8 cellular contexts compared by ENCODE assay signal in the genomic region with DNA sequence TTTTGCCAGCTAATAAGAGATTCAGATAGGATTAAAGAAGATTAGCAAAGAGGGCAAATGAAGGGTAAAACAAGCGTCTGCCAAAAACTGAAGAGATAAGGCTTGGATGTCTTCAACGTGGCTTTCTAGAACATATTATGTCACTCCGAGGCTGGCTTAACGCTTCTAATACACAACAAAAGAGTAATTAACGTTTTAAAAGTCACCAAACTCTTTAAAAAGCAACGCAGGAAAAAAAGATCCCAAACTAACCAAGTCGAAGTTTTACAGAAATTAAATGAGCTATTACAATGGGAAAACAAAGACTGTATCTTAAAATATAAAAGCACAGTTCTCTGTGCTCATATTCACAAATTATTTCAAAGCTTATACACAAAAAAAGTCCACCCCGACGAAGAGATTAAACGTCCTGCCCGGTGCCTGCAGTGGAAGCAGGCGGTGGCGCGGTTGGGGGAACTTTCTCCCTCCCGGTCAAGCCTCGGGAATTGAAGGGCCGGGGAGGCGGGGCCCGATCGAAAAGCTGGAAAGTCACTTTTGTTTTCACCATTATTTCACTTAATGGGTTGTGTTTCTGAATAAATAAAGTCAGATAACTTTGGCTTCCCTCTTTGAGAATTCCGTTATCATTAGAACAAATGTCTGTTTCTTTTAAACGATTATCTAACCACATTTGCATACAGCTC. TPM values are rescaled to one million over a fixed set of nuclear protein-coding genes. Genes with fewer than 3 reads are reported as not detected.
DNase-seq lines count a peak whose midpoint lies in the region; ATAC-seq, FAIRE-seq and TF ChIP-seq lines count a peak whose summit lies in the region.

No MANE protein-coding gene starts in this region.

- peak overlapping the region; percentile 99 for H3K27ac Mint-ChIP-seq in activated T-helper 17 cell treated with anti-CD3 and anti-CD28 coated beads, Interleukin-2, amount 50 U/mL, for 72 hours

- peak overlapping the region; percentile 80 for H3K4me3 Mint-ChIP-seq in activated T-helper 17 cell treated with anti-CD3 and anti-CD28 coated beads, Interleukin-2, amount 50 U/mL, for 72 hours

- intact Hi-C loops in left ventricle myocardium superior (cut with micrococcal nuclease) = no loop called here
- intact Hi-C loops in psoas muscle (cut with DNase I) = no loop called here

- H3K9me3 Mint-ChIP-seq in activated T-helper 17 cell treated with anti-CD3 and anti-CD28 coated beads, Interleukin-2, amount 50 U/mL, for 72 hours = no peaks in the 10 kb centered on the region

- no peak for FAIRE-seq in HTR-8/SVneo (lab: Jason Lieb, UNC)

- H3K27ac ChIP-seq in psoas muscle = no peak overlapping the region

- H3K4me1 ChIP-seq in psoas muscle = peaks cover 12% of the 10 kb centered on the region

- no peaks in the 10 kb centered on the region for H3K36me3 ChIP-seq in psoas muscle (ENCODE audit: insufficient read depth in 1 of 2, low read depth in 1 of 2)

- WGBS in psoas muscle, 3 donors = 4 to 5% (median 4%) methylated on average over 22 of the region's 22 CpGs

- H3K27me3 ChIP-seq in psoas muscle (ENCODE audit: insufficient read depth in 3 of 3, low read length in 2 of 3) = peaks cover 0 to 55% (median 8%) of the 10 kb centered on the region in 3 donors

- ATAC-seq in activated T-helper 17 cell treated with anti-CD3 and anti-CD28 coated beads, Interleukin-2, amount 50 U/mL, for 72 hours (replicated peaks) = no peak
- ATAC-seq in left ventricle myocardium superior = peak; percentile 47
- ATAC-seq in psoas muscle = no peak
- no peak for ATAC-seq in GM18861 (IDR thresholded peaks at IDR 0.05; ENCODE audit: unreplicated experiment)

- TF ChIP-seq CTCF in psoas muscle (IDR thresholded peaks at IDR 0.05) = no peak

- H3K36me3 Mint-ChIP-seq in activated T-helper 17 cell treated with anti-CD3 and anti-CD28 coated beads, Interleukin-2, amount 50 U/mL, for 72 hours (ENCODE audit: low read depth) = peaks cover 8% of the 10 kb centered on the region

- DNase-seq in CMK (ENCODE audit: low read depth) (peak; percentile 35), HTR-8/SVneo (ENCODE audit: insufficient read length, low spot score) (peak; percentile 37), left ventricle myocardium superior (peak; percentile 57), psoas muscle (peak in 1 of 2 donors; percentile 16), superior temporal gyrus (ENCODE audit: extremely low spot score) (no peak), COR-L47 (lab: John Stamatoyannopoulos, UW) (no peak)

- peaks cover 20% of the 10 kb centered on the region for H3K4me1 Mint-ChIP-seq in activated T-helper 17 cell treated with anti-CD3 and anti-CD28 coated beads, Interleukin-2, amount 50 U/mL, for 72 hours

- peak overlapping the region; percentile 77 for H3K4me3 ChIP-seq in psoas muscle

- H3K9me3 ChIP-seq in psoas muscle = no peaks in the 10 kb centered on the region

- peaks cover 38% of the 10 kb centered on the region for H3K27me3 Mint-ChIP-seq in activated T-helper 17 cell treated with anti-CD3 and anti-CD28 coated beads, Interleukin-2, amount 50 U/mL, for 72 hours

RNA-seq across cellular contexts. Expression of gene MAK, which starts 1.2 kb away (rescaled TPM):
- 1 to 10 TPM in 1 of 2 donors, under 1 TPM in 1; 0.84 to 1.1 TPM for total RNA-seq in activated T-helper 17 cell treated with anti-CD3 and anti-CD28 coated beads, Interleukin-2, amount 50 U/mL, for 72 hours
- total RNA-seq in left ventricle myocardium superior = 0.07 TPM
- total RNA-seq in psoas muscle = under 1 TPM in 1 of 4 donors, not detected in 3; 0.09 TPM
- under 1 TPM in 2 of 3 donors, not detected in 1; 0.01 to 0.03 TPM for polyA plus RNA-seq in psoas muscle

RNA-seq across cellular contexts. Expression of gene GCM2, which starts 44.7 kb away (rescaled TPM):
- not detected for total RNA-seq in activated T-helper 17 cell treated with anti-CD3 and anti-CD28 coated beads, Interleukin-2, amount 50 U/mL, for 72 hours
- total RNA-seq in left ventricle myocardium superior (not detected), psoas muscle (not detected)
- not detected for polyA plus RNA-seq in psoas muscle

RNA-seq across cellular contexts. Expression of gene SYCP2L, which starts 49.7 kb away (rescaled TPM):
- under 1 TPM in 1 of 2 donors, not detected in 1; 0.50 TPM for total RNA-seq in activated T-helper 17 cell treated with anti-CD3 and anti-CD28 coated beads, Interleukin-2, amount 50 U/mL, for 72 hours
- total RNA-seq in left ventricle myocardium superior (1.1 TPM), psoas muscle (under 1 TPM in 3 of 4 donors, not detected in 1; 0.08 to 0.99 (median 0.60) TPM)
- under 1 TPM; 0.12 to 0.25 (median 0.13) TPM for polyA plus RNA-seq in psoas muscle

Comparison
In these comparisons a context has a peak if more than half of its experiments do, and no peak if none do; other contexts are left out.
1. DNase-seq: peak in CMK (single experiment), HTR-8/SVneo (single experiment) and left ventricle myocardium superior (single experiment); none in superior temporal gyrus (single experiment) and COR-L47 (single experiment).